Comparison of ENCODE assay signal across 8 cellular contexts in genomic region chr1:198657550-198658064, GRCh38. TPM values are rescaled to one million over a fixed set of nuclear protein-coding genes. Genes with fewer than 3 reads are reported as not detected.
DNase-seq lines count a peak whose midpoint lies in the region; ATAC-seq and TF ChIP-seq lines count a peak whose summit lies in the region.

No MANE protein-coding gene starts in this region.

- H3K79me2 ChIP-seq in PC-3 (ENCODE audit: low read length) (no peaks in the 10 kb centered on the region), smooth muscle cell (ENCODE audit: low read depth) (no peaks in the 10 kb centered on the region)

- peaks cover 21% of the 10 kb centered on the region for H3K36me3 Mint-ChIP-seq in activated T-cell treated with anti-CD3 and anti-CD28 coated beads, Interleukin-2, amount 50 U/mL, for 4 hours (ENCODE audit: insufficient read depth)
- peaks cover 48% of the 10 kb centered on the region for H3K36me3 Mint-ChIP-seq in dendritic cell treated with granulocyte-macrophage colony-stimulating factor and Interleukin-4, amounts not matched to agents 40 ng/mL and 50 ng/mL, for 4 days (ENCODE audit: low read depth)

- intact Hi-C loops in PC-3 (cut with micrococcal nuclease) = loop anchor here (1.0 to 5.0 kb wide), 3 partner anchors 12 to 130 kb away; no protein-coding TSS in a partner anchor
- intact Hi-C loops in dendritic cell treated with granulocyte-macrophage colony-stimulating factor and Interleukin-4, amounts not matched to agents 40 ng/mL and 50 ng/mL, for 4 days (cut with micrococcal nuclease) = loop anchor here (2.0 kb wide), 1 partner anchor 17 kb away; no protein-coding TSS in a partner anchor
- intact Hi-C loops in sigmoid colon (cut with DNase I) = no loop called here

- peak overlapping the region; percentile 99 for H3K27ac ChIP-seq in PC-3 (ENCODE audit: low read length)
- peak overlapping the region; percentile 87 for H3K27ac ChIP-seq in smooth muscle cell (ENCODE audit: low read depth)
- H3K27ac ChIP-seq in sigmoid colon = no peak overlapping the region

- in situ Hi-C loops in ACHN (cut with HindIII; ENCODE audit: low pct_ligation_motif_present, low pct_unique_long_range_greater_than_20kb, low sequenced_read_pairs) = no loop called here

- no peak overlapping the region for H2AFZ ChIP-seq in PC-3 (ENCODE audit: low read length)
- peak overlapping the region; percentile 17 for H2AFZ ChIP-seq in smooth muscle cell (ENCODE audit: low read depth)

- POLR2A ChIA-PET in PC-3 (lab: Charles Lee; ENCODE audit: unreplicated experiment) = no interaction called here

- H3K9me2 ChIP-seq in PC-3 (replicated peaks; ENCODE audit: low read length) = no peaks in the 10 kb centered on the region

- H3K4me1 Mint-ChIP-seq in activated T-cell treated with anti-CD3 and anti-CD28 coated beads, Interleukin-2, amount 50 U/mL, for 4 hours (ENCODE audit: low read depth) = peaks cover 66% of the 10 kb centered on the region
- H3K4me1 Mint-ChIP-seq in dendritic cell treated with granulocyte-macrophage colony-stimulating factor and Interleukin-4, amounts not matched to agents 40 ng/mL and 50 ng/mL, for 4 days (ENCODE audit: low read depth) = peaks cover 43% of the 10 kb centered on the region

- H3K4me3 ChIP-seq in PC-3 (ENCODE audit: low read length) = peak overlapping the region; percentile 20; the same call in 1 of the 2 replicates
- H3K4me3 ChIP-seq in smooth muscle cell = no peak overlapping the region
- no peak overlapping the region for H3K4me3 ChIP-seq in sigmoid colon

- ATAC-seq in activated T-cell treated with anti-CD3 and anti-CD28 coated beads, Interleukin-2, amount 50 U/mL, for 4 hours = peak; percentile 61 to 65
- ATAC-seq in HG02973 (IDR thresholded peaks at IDR 0.05; ENCODE audit: unreplicated experiment) (peak; percentile 37), PC-3 (peak; percentile 85)

- H3K9me3 ChIP-seq in PC-3 (ENCODE audit: low read length) (no peaks in the 10 kb centered on the region), smooth muscle cell (replicated peaks; ENCODE audit: low read depth) (no peaks in the 10 kb centered on the region), sigmoid colon (no peaks in the 10 kb centered on the region)

- H3K36me3 ChIP-seq in PC-3 (ENCODE audit: low read depth, low read length) = no peaks in the 10 kb centered on the region
- H3K36me3 ChIP-seq in smooth muscle cell (ENCODE audit: low read depth) = no peaks in the 10 kb centered on the region
- no peaks in the 10 kb centered on the region for H3K36me3 ChIP-seq in sigmoid colon

- H3K27me3 Mint-ChIP-seq in activated T-cell treated with anti-CD3 and anti-CD28 coated beads, Interleukin-2, amount 50 U/mL, for 4 hours (ENCODE audit: low read depth) = no peaks in the 10 kb centered on the region
- H3K27me3 Mint-ChIP-seq in dendritic cell treated with granulocyte-macrophage colony-stimulating factor and Interleukin-4, amounts not matched to agents 40 ng/mL and 50 ng/mL, for 4 days = no peaks in the 10 kb centered on the region

- H3K9ac ChIP-seq in PC-3 (ENCODE audit: low read length) = peak overlapping the region; percentile 88
- peak overlapping the region; percentile 61 for H3K9ac ChIP-seq in smooth muscle cell (ENCODE audit: low read depth)

- H3K9me3 Mint-ChIP-seq in activated T-cell treated with anti-CD3 and anti-CD28 coated beads, Interleukin-2, amount 50 U/mL, for 4 hours = no peaks in the 10 kb centered on the region
- H3K9me3 Mint-ChIP-seq in dendritic cell treated with granulocyte-macrophage colony-stimulating factor and Interleukin-4, amounts not matched to agents 40 ng/mL and 50 ng/mL, for 4 days = no peaks in the 10 kb centered on the region

- CTCF ChIA-PET in PC-3 (lab: Charles Lee) = no interaction called here

- H4K20me1 ChIP-seq in PC-3 (ENCODE audit: low read length) = no peaks in the 10 kb centered on the region
- no peaks in the 10 kb centered on the region for H4K20me1 ChIP-seq in smooth muscle cell (ENCODE audit: low read depth)

- H3K4me2 ChIP-seq in PC-3 (ENCODE audit: low read length) (peak overlapping the region; percentile 75), smooth muscle cell (peak overlapping the region; percentile 73)

- H3K27me3 ChIP-seq in PC-3 (ENCODE audit: low read length) (no peaks in the 10 kb centered on the region), smooth muscle cell (ENCODE audit: low read depth) (no peaks in the 10 kb centered on the region), sigmoid colon (no peaks in the 10 kb centered on the region)

- TF ChIP-seq EP300 in sigmoid colon (IDR thresholded peaks at IDR 0.05) = no peak

- peak overlapping the region; percentile 83 for H3K27ac Mint-ChIP-seq in dendritic cell treated with granulocyte-macrophage colony-stimulating factor and Interleukin-4, amounts not matched to agents 40 ng/mL and 50 ng/mL, for 4 days

- H3F3A ChIP-seq in PC-3 (ENCODE audit: low read length, unreplicated experiment) (peaks cover 4% of the 10 kb centered on the region), smooth muscle cell (ENCODE audit: low read depth) (no peaks in the 10 kb centered on the region)

- 34% methylated on average over 3 of the region's 3 CpGs for WGBS in smooth muscle cell (ENCODE audit: low lambda C conversion rate)
- 12 to 24% methylated on average over 3 of the region's 3 CpGs for WGBS in sigmoid colon, 2 donors

- TF ChIP-seq POLR2A in sigmoid colon (IDR thresholded peaks at IDR 0.05) = no peak

- TF ChIP-seq CTCF in PC-3 (conservative IDR thresholded peaks at IDR 0.05; ENCODE audit: low read depth, low read length) (no peak), smooth muscle cell (IDR thresholded peaks at IDR 0.05; ENCODE audit: borderline replicate concordance, insufficient read depth, poor library complexity, severe bottlenecking) (no peak), sigmoid colon (IDR thresholded peaks at IDR 0.05) (no peak)

- no TSS peak for BruUV-seq in PC-3 (replicated peaks; lab: Mats Ljungman, UMichigan)

- no peak for DNase-seq in activated T-cell treated with anti-CD3 and anti-CD28 coated beads, Interleukin-2, amount 50 U/mL, for 4 hours
- no peak for DNase-seq in activated T-cell treated with anti-CD3 and anti-CD28 coated beads, Interleukin-2, amount 50 U/mL, for 1 hour
- peak; percentile 97 for DNase-seq in PC-3
- no peak for DNase-seq in smooth muscle cell (lab: John Stamatoyannopoulos, UW; ENCODE audit: unreplicated experiment)
- DNase-seq in ACHN = no peak
- no peak for DNase-seq in sigmoid colon

- H3K4me1 ChIP-seq in PC-3 (ENCODE audit: insufficient read depth, low read length) (peaks cover 35% of the 10 kb centered on the region), smooth muscle cell (ENCODE audit: low read depth) (peaks cover 15% of the 10 kb centered on the region), sigmoid colon (peaks cover 0 to 13% (median 5%) of the 10 kb centered on the region in 4 donors)

- H3K4me3 Mint-ChIP-seq in activated T-cell treated with anti-CD3 and anti-CD28 coated beads, Interleukin-2, amount 50 U/mL, for 4 hours = peak overlapping the region; percentile 63
- peak overlapping the region; percentile 42 for H3K4me3 Mint-ChIP-seq in dendritic cell treated with granulocyte-macrophage colony-stimulating factor and Interleukin-4, amounts not matched to agents 40 ng/mL and 50 ng/mL, for 4 days

RNA-seq across cellular contexts. Expression of gene PTPRC, which starts 18.8 kb away (rescaled TPM):
- 100 to 1,000 TPM; 181 to 243 (median 224) TPM for total RNA-seq in activated T-cell treated with anti-CD3 and anti-CD28 coated beads, Interleukin-2, amount 50 U/mL, for 4 hours
- total RNA-seq in PC-3 (2014; rRNA removed) (0.11 TPM in 1 of 2 replicates, not detected in the other), smooth muscle cell (0.04 TPM in 1 of 2 replicates, not detected in the other), sigmoid colon (10 to 100 TPM; 11.6 to 18.6 (median 12.2) TPM)
- polyA plus RNA-seq in smooth muscle cell (0.37 TPM in 1 of 2 replicates, not detected in the other), sigmoid colon (10 to 100 TPM in 2 of 3 donors, 1 to 10 TPM in 1; 4.8 to 78.6 (median 16.4) TPM)

Comparison
In these comparisons a context has a peak if more than half of its experiments do, and no peak if none do; other contexts are left out.
1. H3K27ac ChIP-seq: peak in PC-3 (single experiment) and smooth muscle cell (single experiment); none in sigmoid colon (0 of 4).
2. RNA of gene PTPRC, which starts 18.8 kb away (total RNA-seq): 181 to 243 TPM in activated T-cell treated with anti-CD3 and anti-CD28 coated beads, Interleukin-2, amount 50 U/mL, for 4 hours and 11.6 to 18.6 TPM in sigmoid colon; 0.11 TPM in PC-3 and 0.04 TPM in smooth muscle cell; every median in the first group is over 10 times any median in the second.
3. Peak in every context shown above with its lines, with median percentiles within 50 percentile points of each other: ATAC-seq.